ENCODE assay signal across 12 cellular contexts in the genomic region with DNA sequence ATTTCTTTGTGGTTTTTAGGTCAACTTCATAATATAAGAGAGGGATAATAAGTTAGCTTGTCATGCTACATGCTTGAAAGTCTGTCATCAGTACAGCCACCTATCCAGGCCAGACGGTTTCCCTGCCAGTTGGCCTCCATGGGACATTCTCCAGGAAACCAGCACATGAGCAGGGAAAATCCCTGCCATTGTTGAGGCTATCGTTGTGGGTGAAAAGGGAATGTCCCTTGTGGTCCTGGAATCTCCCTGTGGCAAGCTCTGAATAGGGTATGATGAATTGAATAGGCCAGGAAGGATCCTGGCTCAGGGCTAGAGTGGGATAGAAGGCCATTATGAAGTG. TPM values are rescaled to one million over a fixed set of nuclear protein-coding genes. Genes with fewer than 3 reads are reported as not detected.
DNase-seq lines count a peak whose midpoint lies in the region; ATAC-seq and TF ChIP-seq lines count a peak whose summit lies in the region.
"Had no signal": no experiment of that assay in that cellular context is flagged by ENCODE, and none has a peak within 500 bp of the region (broad histone marks: within the 10 kb centered on the region; RNA-seq: fewer than 3 reads in every experiment).

No MANE protein-coding gene starts in this region.

- H3K27me3 ChIP-seq in stomach, result no peaks in the 10 kb centered on the region
- H3K27me3 ChIP-seq in tibial artery, result no peaks in the 10 kb centered on the region
- H3K27me3 ChIP-seq: cardiac muscle cell had no signal

- H3K36me3 ChIP-seq in stomach (peaks cover 4 to 28% (median 23%) of the 10 kb centered on the region in 4 donors), tibial artery (peaks cover 0 to 8% (median 0%) of the 10 kb centered on the region in 3 donors)
- H3K36me3 ChIP-seq: cardiac muscle cell had no signal

- H3K4me3 ChIP-seq in stomach (no peak overlapping the region), tibial artery (no peak overlapping the region)
- H3K4me3 ChIP-seq: cardiac muscle cell had no signal

- TF ChIP-seq POLR2A in stomach (IDR thresholded peaks at IDR 0.05), result no peak

- H3K36me3 Mint-ChIP-seq in activated T-cell treated with anti-CD3 and anti-CD28 coated beads, Interleukin-2, amount 50 U/mL, for 72 hours (ENCODE audit: insufficient read depth in 2 of 2), result no peaks in the 10 kb centered on the region
- H3K36me3 Mint-ChIP-seq in activated T-cell treated with anti-CD3 and anti-CD28 coated beads, Interleukin-2, amount 50 U/mL, for 24 hours (ENCODE audit: low read depth), result peaks cover 15% of the 10 kb centered on the region
- no peaks in the 10 kb centered on the region for H3K36me3 Mint-ChIP-seq in activated naive CD8-positive, alpha-beta T cell treated with anti-CD3 and anti-CD28 coated beads for 36 hours
- no peaks in the 10 kb centered on the region for H3K36me3 Mint-ChIP-seq in activated CD8-positive, alpha-beta memory T cell treated with anti-CD3 and anti-CD28 coated beads, Interleukin-2, amount 10 ng/mL, durations not matched to agents 7 days and 5 days

- DNase-seq in activated T-cell treated with anti-CD3 and anti-CD28 coated beads, Interleukin-2, amount 50 U/mL, for 72 hours, result no peak
- DNase-seq in activated T-cell treated with anti-CD3 and anti-CD28 coated beads, Interleukin-2, amount 50 U/mL, for 24 hours, result no peak
- peak; percentile 20 for DNase-seq in activated naive CD8-positive, alpha-beta T cell treated with anti-CD3 and anti-CD28 coated beads for 36 hours
- peak; percentile 97 for DNase-seq in glomerular visceral epithelial cell (ENCODE audit: extremely low spot score)
- DNase-seq in stomach, result peak; percentile 46
- no peak for DNase-seq in tibial artery
- no peak for DNase-seq in activated CD8-positive, alpha-beta memory T cell treated with anti-CD3 and anti-CD28 coated beads, Interleukin-2, amount 10 ng/mL, durations not matched to agents 7 days and 5 days
- DNase-seq: glutamatergic neuron, NCI-H524 had no signal

- no peak for TF ChIP-seq EP300 in stomach (IDR thresholded peaks at IDR 0.05)

- H3K27ac ChIP-seq in stomach (no peak overlapping the region), tibial artery (no peak overlapping the region)
- H3K27ac ChIP-seq: cardiac muscle cell had no signal

- H3K27ac Mint-ChIP-seq in activated T-cell treated with anti-CD3 and anti-CD28 coated beads, Interleukin-2, amount 50 U/mL, for 72 hours, result no peak overlapping the region
- no peak overlapping the region for H3K27ac Mint-ChIP-seq in activated T-cell treated with anti-CD3 and anti-CD28 coated beads, Interleukin-2, amount 50 U/mL, for 24 hours
- H3K27ac Mint-ChIP-seq in activated naive CD8-positive, alpha-beta T cell treated with anti-CD3 and anti-CD28 coated beads for 36 hours, result no peak overlapping the region
- H3K27ac Mint-ChIP-seq in activated CD8-positive, alpha-beta memory T cell treated with anti-CD3 and anti-CD28 coated beads, Interleukin-2, amount 10 ng/mL, durations not matched to agents 7 days and 5 days, result no peak overlapping the region

- no peaks in the 10 kb centered on the region for H3K9me3 ChIP-seq in stomach
- H3K9me3 ChIP-seq in tibial artery, result no peaks in the 10 kb centered on the region

- 19 to 37% (median 30%) methylated on average over 2 of the region's 2 CpGs for WGBS in stomach, 5 donors

- peak; percentile 22 to 23 for ATAC-seq in activated T-cell treated with anti-CD3 and anti-CD28 coated beads, Interleukin-2, amount 50 U/mL, for 72 hours (replicated peaks in 1 of 2)
- no peak for ATAC-seq in HG02981 (IDR thresholded peaks at IDR 0.05; ENCODE audit: unreplicated experiment)
- no peak for ATAC-seq in activated CD8-positive, alpha-beta memory T cell treated with anti-CD3 and anti-CD28 coated beads, Interleukin-2, amount 10 ng/mL, durations not matched to agents 7 days and 5 days

- no peak for TF ChIP-seq CTCF in stomach (IDR thresholded peaks at IDR 0.05)
- no peak for TF ChIP-seq CTCF in tibial artery (IDR thresholded peaks at IDR 0.05)

- no peak overlapping the region for H3K4me3 Mint-ChIP-seq in activated T-cell treated with anti-CD3 and anti-CD28 coated beads, Interleukin-2, amount 50 U/mL, for 72 hours
- no peak overlapping the region for H3K4me3 Mint-ChIP-seq in activated T-cell treated with anti-CD3 and anti-CD28 coated beads, Interleukin-2, amount 50 U/mL, for 24 hours
- H3K4me3 Mint-ChIP-seq in activated naive CD8-positive, alpha-beta T cell treated with anti-CD3 and anti-CD28 coated beads for 36 hours, result no peak overlapping the region
- no peak overlapping the region for H3K4me3 Mint-ChIP-seq in activated CD8-positive, alpha-beta memory T cell treated with anti-CD3 and anti-CD28 coated beads, Interleukin-2, amount 10 ng/mL, durations not matched to agents 7 days and 5 days

- no peaks in the 10 kb centered on the region for H3K27me3 Mint-ChIP-seq in activated T-cell treated with anti-CD3 and anti-CD28 coated beads, Interleukin-2, amount 50 U/mL, for 72 hours (ENCODE audit: low read depth)
- H3K27me3 Mint-ChIP-seq in activated T-cell treated with anti-CD3 and anti-CD28 coated beads, Interleukin-2, amount 50 U/mL, for 24 hours, result no peaks in the 10 kb centered on the region
- H3K27me3 Mint-ChIP-seq in activated naive CD8-positive, alpha-beta T cell treated with anti-CD3 and anti-CD28 coated beads for 36 hours, result no peaks in the 10 kb centered on the region
- H3K27me3 Mint-ChIP-seq in activated CD8-positive, alpha-beta memory T cell treated with anti-CD3 and anti-CD28 coated beads, Interleukin-2, amount 10 ng/mL, durations not matched to agents 7 days and 5 days, result peaks cover 1% of the 10 kb centered on the region

- H3K9me3 Mint-ChIP-seq in activated T-cell treated with anti-CD3 and anti-CD28 coated beads, Interleukin-2, amount 50 U/mL, for 72 hours, result no peaks in the 10 kb centered on the region
- no peaks in the 10 kb centered on the region for H3K9me3 Mint-ChIP-seq in activated T-cell treated with anti-CD3 and anti-CD28 coated beads, Interleukin-2, amount 50 U/mL, for 24 hours
- no peaks in the 10 kb centered on the region for H3K9me3 Mint-ChIP-seq in activated naive CD8-positive, alpha-beta T cell treated with anti-CD3 and anti-CD28 coated beads for 36 hours
- no peaks in the 10 kb centered on the region for H3K9me3 Mint-ChIP-seq in activated CD8-positive, alpha-beta memory T cell treated with anti-CD3 and anti-CD28 coated beads, Interleukin-2, amount 10 ng/mL, durations not matched to agents 7 days and 5 days (ENCODE audit: low read depth)

- CTCF ChIA-PET in activated CD8-positive, alpha-beta memory T cell treated with anti-CD3 and anti-CD28 coated beads, Interleukin-2, amount 10 ng/mL, durations not matched to agents 7 days and 5 days (lab: Charles Lee), result no interaction called here

- intact Hi-C loops in stomach (cut with DNase I; ENCODE audit: low total_unique reads) (no loop called here), tibial artery (cut with DNase I; ENCODE audit: low total_unique reads) (no loop called here)

- peaks cover 13% of the 10 kb centered on the region for H3K4me1 Mint-ChIP-seq in activated T-cell treated with anti-CD3 and anti-CD28 coated beads, Interleukin-2, amount 50 U/mL, for 72 hours (ENCODE audit: low read depth)
- H3K4me1 Mint-ChIP-seq in activated T-cell treated with anti-CD3 and anti-CD28 coated beads, Interleukin-2, amount 50 U/mL, for 24 hours (ENCODE audit: low read depth), result peaks cover 8% of the 10 kb centered on the region
- peaks cover 10% of the 10 kb centered on the region for H3K4me1 Mint-ChIP-seq in activated naive CD8-positive, alpha-beta T cell treated with anti-CD3 and anti-CD28 coated beads for 36 hours
- peaks cover 4% of the 10 kb centered on the region for H3K4me1 Mint-ChIP-seq in activated CD8-positive, alpha-beta memory T cell treated with anti-CD3 and anti-CD28 coated beads, Interleukin-2, amount 10 ng/mL, durations not matched to agents 7 days and 5 days

- peaks cover 0 to 14% (median 0%) of the 10 kb centered on the region in 4 donors for H3K4me1 ChIP-seq in stomach
- no peaks in the 10 kb centered on the region for H3K4me1 ChIP-seq in tibial artery

RNA-seq across cellular contexts. Expression of gene F2RL1, which starts 12.2 kb away (rescaled TPM):
- total RNA-seq in activated T-cell treated with anti-CD3 and anti-CD28 coated beads, Interleukin-2, amount 50 U/mL, for 72 hours, result 1 to 10 TPM; 1.6 to 1.7 TPM
- total RNA-seq in activated naive CD8-positive, alpha-beta T cell treated with anti-CD3 and anti-CD28 coated beads for 36 hours, result 1 to 10 TPM; 2.9 to 3.6 TPM
- 10 to 100 TPM in 4 of 5 donors, 1 to 10 TPM in 1; 6.7 to 72.9 (median 36.1) TPM for total RNA-seq in stomach
- polyA plus RNA-seq in stomach, result 10 to 100 TPM in 2 of 3 donors, 1 to 10 TPM in 1; 4.8 to 17.6 (median 12.4) TPM
- total RNA-seq in activated CD8-positive, alpha-beta memory T cell treated with anti-CD3 and anti-CD28 coated beads, Interleukin-2, amount 10 ng/mL, durations not matched to agents 7 days and 5 days, result under 1 TPM; 0.47 to 0.82 TPM
- total RNA-seq: cardiac muscle cell had no signal

RNA-seq across cellular contexts. Expression of gene S100Z, which starts 18.7 kb away (rescaled TPM):
- 1 to 10 TPM; 1.7 to 1.9 TPM for total RNA-seq in activated T-cell treated with anti-CD3 and anti-CD28 coated beads, Interleukin-2, amount 50 U/mL, for 72 hours
- under 1 TPM in 1 of 2 experiments, not detected in 1; 0.23 TPM for total RNA-seq in activated naive CD8-positive, alpha-beta T cell treated with anti-CD3 and anti-CD28 coated beads for 36 hours
- under 1 TPM in 1 of 5 donors, not detected in 4; 0.89 TPM for total RNA-seq in stomach
- polyA plus RNA-seq in stomach, result under 1 TPM in 1 of 3 donors, not detected in 2; 0.08 TPM
- 1 to 10 TPM in 1 of 2 experiments, under 1 TPM in 1; 0.42 to 2.1 TPM for total RNA-seq in activated CD8-positive, alpha-beta memory T cell treated with anti-CD3 and anti-CD28 coated beads, Interleukin-2, amount 10 ng/mL, durations not matched to agents 7 days and 5 days
- polyA plus RNA-seq: AG04450 had no signal

Comparison
In these comparisons a context has a peak if more than half of its experiments do, and no peak if none do; other contexts are left out.
1. ATAC-seq: peak in activated T-cell treated with anti-CD3 and anti-CD28 coated beads, Interleukin-2, amount 50 U/mL, for 72 hours (2 of 2); none in HG02981 (single experiment) and activated CD8-positive, alpha-beta memory T cell treated with anti-CD3 and anti-CD28 coated beads, Interleukin-2, amount 10 ng/mL, durations not matched to agents 7 days and 5 days (single experiment).
2. DNase-seq: peak in activated naive CD8-positive, alpha-beta T cell treated with anti-CD3 and anti-CD28 coated beads for 36 hours (single experiment), glomerular visceral epithelial cell (single experiment) and stomach (single experiment); none in activated T-cell treated with anti-CD3 and anti-CD28 coated beads, Interleukin-2, amount 50 U/mL, for 72 hours (0 of 2), activated T-cell treated with anti-CD3 and anti-CD28 coated beads, Interleukin-2, amount 50 U/mL, for 24 hours (single experiment), tibial artery (0 of 2) and activated CD8-positive, alpha-beta memory T cell treated with anti-CD3 and anti-CD28 coated beads, Interleukin-2, amount 10 ng/mL, durations not matched to agents 7 days and 5 days (single experiment).